Comparison of ENCODE assay signal across 20 cellular contexts in the genomic region with DNA sequence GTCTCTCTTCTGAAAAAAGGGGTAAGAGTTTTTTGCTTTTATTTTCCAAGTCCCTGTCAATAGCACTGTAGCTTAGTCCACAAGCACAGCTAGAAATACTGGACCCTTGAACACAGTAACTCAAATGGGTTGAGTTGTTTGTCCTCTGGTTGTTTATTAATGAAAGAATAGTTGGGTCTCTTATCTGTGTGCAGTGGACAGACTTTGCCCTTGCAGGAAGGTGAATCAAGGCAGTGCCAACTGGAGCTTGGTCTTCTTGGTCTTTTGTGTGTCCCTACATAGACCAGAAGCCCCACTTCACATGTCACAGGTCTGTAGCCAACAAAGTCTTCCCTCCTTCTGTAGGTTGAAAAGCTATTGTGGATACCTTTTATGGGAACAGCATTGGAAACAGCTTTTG.
DNase-seq lines count a peak whose midpoint lies in the region; ATAC-seq, FAIRE-seq and TF ChIP-seq lines count a peak whose summit lies in the region.
"Had no signal": no experiment of that assay in that cellular context is flagged by ENCODE, and none has a peak within 500 bp of the region (broad histone marks: within the 10 kb centered on the region; RNA-seq: fewer than 3 reads in every experiment).

No MANE protein-coding gene starts in this region.

- CTCF ChIA-PET in HepG2 (lab: Yijun Ruan, JAX; ENCODE audit: low intra/inter-chr PET ratio, low total read pairs) = no interaction called here

- peak; percentile 93 for FAIRE-seq in HepG2 (lab: Jason Lieb, UNC)
- FAIRE-seq: A204.1, GM12892, H1 had no signal

- TF ChIP-seq CTCF in esophagus muscularis mucosa (IDR thresholded peaks at IDR 0.05) (no peak), HepG2 (CRISPR knock-in tag; IDR thresholded peaks at IDR 0.05) (no peak)

- no peaks in the 10 kb centered on the region for H3K36me3 ChIP-seq in esophagus muscularis mucosa
- H3K36me3 ChIP-seq in HepG2 (replicated peaks in 1 of 2; ENCODE audit: control insufficient read depth in 1 of 2, insufficient read depth in 2 of 2, low read length in 2 of 2) = no peaks in the 10 kb centered on the region
- H3K36me3 ChIP-seq: BE2C had no signal

- H3K4me1 ChIP-seq in esophagus muscularis mucosa (no peaks in the 10 kb centered on the region), HepG2 (ENCODE audit: insufficient read depth, low read length) (peaks cover 35% of the 10 kb centered on the region)
- H3K4me1 ChIP-seq: BE2C had no signal

- H3K27ac ChIP-seq in esophagus muscularis mucosa (replicated peaks in 1 of 4) (no peak overlapping the region), HepG2 (ENCODE audit: extremely low read length, insufficient read depth, low read length) (peak overlapping the region; percentile 69)
- H3K27ac ChIP-seq: KMS-11 had no signal

- peak; percentile 55 for DNase-seq in esophagus muscularis mucosa (ENCODE audit: extremely low spot score)
- peak; percentile 76 for DNase-seq in HepG2 (ENCODE audit: low spot score)
- peak; percentile 67 for DNase-seq in mucosa of gallbladder (ENCODE audit: low spot score)
- DNase-seq: ACHN; BE2C; C1 segment of cervical spinal cord; CD4-positive, CD25-positive, alpha-beta regulatory T cell; CD8-positive, alpha-beta memory T cell; COR-L47; DMS79; GDM1; H9 had no signal

- TF ChIP-seq EP300 in esophagus muscularis mucosa (IDR thresholded peaks at IDR 0.05) (no peak), HepG2 (IDR thresholded peaks at IDR 0.05; ENCODE audit: low read depth in 2 of 2, low read length in 2 of 2) (peak in 1 of 2 experiments; percentile 74; a peak in 2 of 4 replicates), HepG2 (CRISPR knock-in tag; IDR thresholded peaks at IDR 0.05; ENCODE audit: borderline replicate concordance) (no peak)

- POLR2A ChIA-PET in HepG2 (lab: Yijun Ruan, JAX) = no interaction called here

- H2AFZ ChIP-seq in HepG2 (ENCODE audit: low read length) = no peak overlapping the region

- ATAC-seq in HepG2 (peak; percentile 100), GM21447 (IDR thresholded peaks at IDR 0.05; ENCODE audit: unreplicated experiment) (no peak), HG02571 (IDR thresholded peaks at IDR 0.05; ENCODE audit: unreplicated experiment) (no peak), HG02852 (IDR thresholded peaks at IDR 0.05; ENCODE audit: unreplicated experiment) (no peak), HG02870 (IDR thresholded peaks at IDR 0.05; ENCODE audit: unreplicated experiment) (no peak)

- no peak for TF ChIP-seq POLR2A in esophagus muscularis mucosa (IDR thresholded peaks at IDR 0.05; ENCODE audit: low read depth)
- TF ChIP-seq POLR2A in HepG2 (IDR thresholded peaks at IDR 0.05; ENCODE audit: insufficient read depth in 1 of 2, low read depth in 2 of 2, low read length in 2 of 2) = no peak

- no peak overlapping the region for H3K9ac ChIP-seq in HepG2 (ENCODE audit: insufficient read depth, low read depth, low read length)
- H3K9ac ChIP-seq: KMS-11 had no signal

- H3K4me3 ChIP-seq in esophagus muscularis mucosa (no peak overlapping the region), HepG2 (replicated peaks in 1 of 3; ENCODE audit: insufficient read depth in 1 of 3, low read depth in 2 of 3, low read length in 3 of 3) (peak overlapping the region in 1 of 3 experiments; percentile 42; a peak in 1 of 6 replicates)

- no TSS peak for BruUV-seq in HepG2 (replicated peaks; lab: Mats Ljungman, UMichigan)

- in situ Hi-C loops in HepG2 (cut with HindIII; ENCODE audit: extremely low pct_ligation_motif_present, low pct_unique_long_range_greater_than_20kb) = no loop called here

- peak overlapping the region; percentile 66 for H3K4me2 ChIP-seq in HepG2 (ENCODE audit: low read depth, low read length)
- H3K4me2 ChIP-seq: KMS-11 had no signal

- H3K9me3 ChIP-seq in esophagus muscularis mucosa = peaks cover 0 to 2% (median 0%) of the 10 kb centered on the region in 4 donors
- H3K9me3 ChIP-seq in HepG2 (ENCODE audit: low read length) = no peaks in the 10 kb centered on the region
- H3K9me3 ChIP-seq: BE2C had no signal

- H3K79me2 ChIP-seq in HepG2 (ENCODE audit: insufficient read depth, low read length) = no peaks in the 10 kb centered on the region

- H3K27me3 ChIP-seq in esophagus muscularis mucosa = peaks cover 0 to 19% (median 0%) of the 10 kb centered on the region in 4 donors
- H3K27me3 ChIP-seq in HepG2 (ENCODE audit: control insufficient read depth in 1 of 2, insufficient read depth in 2 of 2, low read length in 2 of 2) = no peaks in the 10 kb centered on the region
- H3K27me3 ChIP-seq: BE2C had no signal

- no peaks in the 10 kb centered on the region for H4K20me1 ChIP-seq in HepG2 (ENCODE audit: insufficient read depth, low read length)

- TF ChIP-seq RAD21 in HepG2 (CRISPR knock-in tag; IDR thresholded peaks at IDR 0.05) = no peak

- intact Hi-C loops in esophagus muscularis mucosa (cut with DNase I) = no loop called here
- intact Hi-C loops in HepG2 (cut with micrococcal nuclease; ENCODE audit: unreplicated experiment) = no loop called here

TF ChIP-seq in HepG2, 621 proteins besides CTCF, POLR2A, EP300 and RAD21 (continues in another document):
- TF ChIP-seq ZNF879 (CRISPR knock-in tag; IDR thresholded peaks at IDR 0.05) (no peak), ZNF546 (CRISPR knock-in tag; conservative IDR thresholded peaks at IDR 0.05) (no peak), ZNF552 (CRISPR knock-in tag; IDR thresholded peaks at IDR 0.05; ENCODE audit: borderline replicate concordance) (no peak), RFX5 (IDR thresholded peaks at IDR 0.05; ENCODE audit: low read depth, low read length) (no peak), ZNF234 (CRISPR knock-in tag; conservative IDR thresholded peaks at IDR 0.05) (no peak), ZNF335 (CRISPR knock-in tag; IDR thresholded peaks at IDR 0.05) (no peak), KDM5B (CRISPR knock-in tag; IDR thresholded peaks at IDR 0.05; ENCODE audit: borderline replicate concordance) (no peak), ZNF75D (CRISPR knock-in tag; IDR thresholded peaks at IDR 0.05; ENCODE audit: borderline replicate concordance) (no peak)
- TF ChIP-seq, protein P1, sequence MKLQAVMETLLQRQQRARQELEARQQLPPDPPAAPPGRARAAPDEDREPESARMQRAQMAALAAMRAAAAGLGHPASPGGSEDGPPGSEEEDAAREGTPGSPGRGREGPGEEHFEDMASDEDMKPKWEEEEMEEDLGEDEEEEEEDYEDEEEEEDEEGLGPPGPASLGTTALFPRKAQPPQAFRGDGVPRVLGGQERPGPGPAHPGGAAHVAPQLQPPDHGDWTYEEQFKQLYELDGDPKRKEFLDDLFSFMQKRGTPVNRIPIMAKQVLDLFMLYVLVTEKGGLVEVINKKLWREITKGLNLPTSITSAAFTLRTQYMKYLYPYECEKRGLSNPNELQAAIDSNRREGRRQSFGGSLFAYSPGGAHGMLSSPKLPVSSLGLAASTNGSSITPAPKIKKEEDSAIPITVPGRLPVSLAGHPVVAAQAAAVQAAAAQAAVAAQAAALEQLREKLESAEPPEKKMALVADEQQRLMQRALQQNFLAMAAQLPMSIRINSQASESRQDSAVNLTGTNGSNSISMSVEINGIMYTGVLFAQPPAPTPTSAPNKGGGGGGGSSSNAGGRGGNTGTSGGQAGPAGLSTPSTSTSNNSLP (IDR thresholded peaks at IDR 0.05; ENCODE audit: low read depth, low read length) = peak; percentile 50; the same call in 1 of the 2 replicates
- TF ChIP-seq, protein P2, sequence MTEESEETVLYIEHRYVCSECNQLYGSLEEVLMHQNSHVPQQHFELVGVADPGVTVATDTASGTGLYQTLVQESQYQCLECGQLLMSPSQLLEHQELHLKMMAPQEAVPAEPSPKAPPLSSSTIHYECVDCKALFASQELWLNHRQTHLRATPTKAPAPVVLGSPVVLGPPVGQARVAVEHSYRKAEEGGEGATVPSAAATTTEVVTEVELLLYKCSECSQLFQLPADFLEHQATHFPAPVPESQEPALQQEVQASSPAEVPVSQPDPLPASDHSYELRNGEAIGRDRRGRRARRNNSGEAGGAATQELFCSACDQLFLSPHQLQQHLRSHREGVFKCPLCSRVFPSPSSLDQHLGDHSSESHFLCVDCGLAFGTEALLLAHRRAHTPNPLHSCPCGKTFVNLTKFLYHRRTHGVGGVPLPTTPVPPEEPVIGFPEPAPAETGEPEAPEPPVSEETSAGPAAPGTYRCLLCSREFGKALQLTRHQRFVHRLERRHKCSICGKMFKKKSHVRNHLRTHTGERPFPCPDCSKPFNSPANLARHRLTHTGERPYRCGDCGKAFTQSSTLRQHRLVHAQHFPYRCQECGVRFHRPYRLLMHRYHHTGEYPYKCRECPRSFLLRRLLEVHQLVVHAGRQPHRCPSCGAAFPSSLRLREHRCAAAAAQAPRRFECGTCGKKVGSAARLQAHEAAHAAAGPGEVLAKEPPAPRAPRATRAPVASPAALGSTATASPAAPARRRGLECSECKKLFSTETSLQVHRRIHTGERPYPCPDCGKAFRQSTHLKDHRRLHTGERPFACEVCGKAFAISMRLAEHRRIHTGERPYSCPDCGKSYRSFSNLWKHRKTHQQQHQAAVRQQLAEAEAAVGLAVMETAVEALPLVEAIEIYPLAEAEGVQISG (CRISPR knock-in tag; IDR thresholded peaks at IDR 0.05) = no peak
- TF ChIP-seq, protein P3, sequence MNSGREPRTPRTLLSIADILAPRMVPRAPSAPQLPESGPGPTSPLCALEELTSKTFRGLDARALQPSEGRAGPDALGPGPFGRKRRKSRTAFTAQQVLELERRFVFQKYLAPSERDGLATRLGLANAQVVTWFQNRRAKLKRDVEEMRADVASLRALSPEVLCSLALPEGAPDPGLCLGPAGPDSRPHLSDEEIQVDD (CRISPR knock-in tag; IDR thresholded peaks at IDR 0.05; ENCODE audit: borderline replicate concordance) = no peak
- TF ChIP-seq, protein P4, sequence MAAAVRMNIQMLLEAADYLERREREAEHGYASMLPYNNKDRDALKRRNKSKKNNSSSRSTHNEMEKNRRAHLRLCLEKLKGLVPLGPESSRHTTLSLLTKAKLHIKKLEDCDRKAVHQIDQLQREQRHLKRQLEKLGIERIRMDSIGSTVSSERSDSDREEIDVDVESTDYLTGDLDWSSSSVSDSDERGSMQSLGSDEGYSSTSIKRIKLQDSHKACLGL (CRISPR knock-in tag; IDR thresholded peaks at IDR 0.05) = no peak
- TF ChIP-seq, protein P5, sequence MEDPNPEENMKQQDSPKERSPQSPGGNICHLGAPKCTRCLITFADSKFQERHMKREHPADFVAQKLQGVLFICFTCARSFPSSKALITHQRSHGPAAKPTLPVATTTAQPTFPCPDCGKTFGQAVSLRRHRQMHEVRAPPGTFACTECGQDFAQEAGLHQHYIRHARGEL (CRISPR knock-in tag; IDR thresholded peaks at IDR 0.05) = no peak
